8 cellular contexts compared by ENCODE assay signal in genomic region chr3:184540777-184541681, GRCh38. TPM values are rescaled to one million over a fixed set of nuclear protein-coding genes. Genes with fewer than 3 reads are reported as not detected.
DNase-seq lines count a peak whose midpoint lies in the region; ATAC-seq lines count a peak whose summit lies in the region.

No MANE protein-coding gene starts in this region.

- CTCF ChIA-PET in T-cell (lab: Charles Lee) = interaction anchor here (0.6 to 3.6 kb wide), 21 partner anchors 8 to 737 kb away, joined by 3 to 36 read pairs (median 4); no protein-coding TSS in a partner anchor

- no peak overlapping the region for H3K9ac ChIP-seq in adipocyte (ENCODE audit: low read length)

- H3K36me3 Mint-ChIP-seq in T-cell = no peaks in the 10 kb centered on the region
- no peaks in the 10 kb centered on the region for H3K36me3 Mint-ChIP-seq in immature natural killer cell

- no peak overlapping the region for H3K4me3 ChIP-seq in adipocyte (ENCODE audit: low read length)

- ATAC-seq in T-cell (replicated peaks in 1 of 4) (peak; percentile 61 to 79 (median 72)), HG03135 (IDR thresholded peaks at IDR 0.05; ENCODE audit: unreplicated experiment) (no peak), HG03095 (IDR thresholded peaks at IDR 0.05; ENCODE audit: unreplicated experiment) (no peak)

- H3K4me1 ChIP-seq in adipocyte (ENCODE audit: control insufficient read depth, insufficient read depth, low read length) = no peaks in the 10 kb centered on the region

- POLR2A ChIA-PET in T-cell (lab: Charles Lee) = no interaction called here

- H3K9me3 Mint-ChIP-seq in T-cell (no peaks in the 10 kb centered on the region), immature natural killer cell (no peaks in the 10 kb centered on the region)

- H3K4me3 Mint-ChIP-seq in T-cell = no peak overlapping the region
- no peak overlapping the region for H3K4me3 Mint-ChIP-seq in immature natural killer cell

- peaks cover 70% of the 10 kb centered on the region for H3K27me3 ChIP-seq in adipocyte (replicated peaks; ENCODE audit: control insufficient read depth, insufficient read depth, low read length)

- H3K27me3 Mint-ChIP-seq in T-cell (peaks cover 13 to 25% of the 10 kb centered on the region in 2 donors), immature natural killer cell (ENCODE audit: low read depth in 3 of 3) (peaks cover 3 to 8% (median 6%) of the 10 kb centered on the region in 3 donors)

- H3K27ac Mint-ChIP-seq in T-cell = no peak overlapping the region
- H3K27ac Mint-ChIP-seq in immature natural killer cell = no peak overlapping the region

- H3K4me1 Mint-ChIP-seq in T-cell (peaks cover 6 to 18% (median 17%) of the 10 kb centered on the region in 3 donors), immature natural killer cell (peaks cover 4 to 6% of the 10 kb centered on the region in 2 donors)

- no peaks in the 10 kb centered on the region for H3K36me3 ChIP-seq in adipocyte (ENCODE audit: control insufficient read depth, insufficient read depth, low read length, severe bottlenecking)

- peak; percentile 78 for DNase-seq in Daoy (ENCODE audit: low read depth)
- peak; percentile 72 for DNase-seq in NAMALWA (ENCODE audit: low spot score)
- peak; percentile 40 to 81 (median 70) for DNase-seq in T-cell
- peak; percentile 53 for DNase-seq in adipocyte (ENCODE audit: low read depth)
- peak in 2 of 3 donors; percentile 22 to 32 for DNase-seq in immature natural killer cell
- peak; percentile 72 to 74 for DNase-seq in stimulated activated CD4-positive, alpha-beta T cell treated with anti-CD3 and anti-CD28 coated beads, Interleukin-2, amount 100 ng/mL, for 48 hours

- no peaks in the 10 kb centered on the region for H3K9me3 ChIP-seq in adipocyte (ENCODE audit: control insufficient read depth, low read length)

RNA-seq across cellular contexts. Expression of gene EPHB3, which starts 20.6 kb away (rescaled TPM):
- total RNA-seq in Daoy (2014; rRNA removed; shearing (Covaris generic)) = 1.4 and 1.8 TPM in 2 replicates
- total RNA-seq in T-cell = 1 to 10 TPM in 1 of 5 donors, under 1 TPM in 4; 0.35 to 1.1 (median 0.55) TPM
- polyA plus RNA-seq in immature natural killer cell = 1 to 10 TPM in 1 of 3 donors, not detected in 2; 3.0 TPM

Comparison
In these comparisons a context has a peak if more than half of its experiments do, and no peak if none do; other contexts are left out.
1. DNase-seq: peak in every context shown above with its lines; median percentile 78 in Daoy; 73 in stimulated activated CD4-positive, alpha-beta T cell treated with anti-CD3 and anti-CD28 coated beads, Interleukin-2, amount 100 ng/mL, for 48 hours; 72 in NAMALWA; 70 in T-cell; 53 in adipocyte; 27 in immature natural killer cell.
2. ATAC-seq: peak in T-cell (4 of 4); none in HG03135 (single experiment) and HG03095 (single experiment).